In genomic region chr19:13355356-13355755, GRCh38 we compare ENCODE assay signal across 7 cellular contexts.
"Had no signal": no experiment of that assay in that cellular context is flagged by ENCODE, and none has a peak within 500 bp of the region (broad histone marks: within the 10 kb centered on the region; RNA-seq: fewer than 3 reads in every experiment).

No MANE protein-coding gene starts in this region.

- DNase-seq: IMR-90, KBM-7, KG1 had no signal

- H3K27ac ChIP-seq: HL-60 had no signal

- H3K4me3 ChIP-seq: K562 had no signal

- ATAC-seq: HepG2, K562 had no signal

- H3K4me1 Mint-ChIP-seq: IgD-negative memory B cell had no signal

- H3K36me3 Mint-ChIP-seq: IgD-negative memory B cell had no signal

- H3K4me3 Mint-ChIP-seq: IgD-negative memory B cell had no signal
